Comparison of ENCODE assay signal across 23 cellular contexts in the genomic region with DNA sequence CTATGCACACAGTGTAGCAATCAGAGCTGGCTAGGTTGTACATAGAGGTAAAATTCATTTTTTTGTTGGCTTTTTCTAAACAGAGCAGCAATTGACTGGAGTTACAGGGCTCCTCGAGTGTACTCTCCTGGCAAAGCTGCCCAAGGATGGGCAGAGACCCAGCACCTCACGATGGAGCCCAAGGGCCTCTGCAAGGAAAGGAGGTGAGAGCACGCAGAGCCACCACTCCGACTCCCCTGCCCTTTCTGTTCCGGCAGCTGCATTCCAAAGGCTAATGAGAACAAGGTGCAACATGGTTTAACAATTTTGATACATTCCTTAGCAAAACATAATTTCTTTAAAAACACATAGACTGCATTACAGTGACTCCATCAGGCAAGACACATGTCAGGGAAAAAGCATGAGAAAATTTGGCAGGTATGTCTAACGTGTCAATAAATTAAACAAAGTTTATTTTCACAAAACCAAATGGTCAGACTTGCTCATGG. TPM values are rescaled to one million over a fixed set of nuclear protein-coding genes. Genes with fewer than 3 reads are reported as not detected.
DNase-seq lines count a peak whose midpoint lies in the region; ATAC-seq and TF ChIP-seq lines count a peak whose summit lies in the region.
"Had no signal": no experiment of that assay in that cellular context is flagged by ENCODE, and none has a peak within 500 bp of the region (broad histone marks: within the 10 kb centered on the region; RNA-seq: fewer than 3 reads in every experiment).

No MANE protein-coding gene starts in this region.

- peak overlapping the region; percentile 67 for H3K27ac Mint-ChIP-seq in mesothelial cell of epicardium
- H3K27ac Mint-ChIP-seq: activated naive CD8-positive, alpha-beta T cell; activated T-helper 1 cell treated with anti-CD3 and anti-CD28 coated beads, Interleukin-12 subunit alpha, Interleukin-12 subunit beta, Interleukin-2, Interleukin-4 antibody, amounts not matched to agents 30 ng/mL and 10 ng/mL and 1 ng/mL, durations not matched to agents 14 hours and 24 hours and 36 hours; endodermal cell; H9 had no signal

- ATAC-seq in GM18873 (IDR thresholded peaks at IDR 0.05; ENCODE audit: low FRiP score, unreplicated experiment) (no peak), GM19023 (IDR thresholded peaks at IDR 0.05; ENCODE audit: unreplicated experiment) (no peak)
- no peak for ATAC-seq in activated T-cell treated with anti-CD3 and anti-CD28 coated beads, Interleukin-2, amount 50 U/mL, for 4 hours
- no peak for ATAC-seq in stimulated activated naive CD8-positive, alpha-beta T cell treated with anti-CD3 and anti-CD28 coated beads, Interleukin-15, Interleukin-2, amounts not matched to agents 100 U/mL and 50 U/mL, for 24 hours
- ATAC-seq: A549, heart left ventricle, left ventricle myocardium superior had no signal

- H3K9me3 Mint-ChIP-seq in mesothelial cell of epicardium = peaks cover 20% of the 10 kb centered on the region
- peaks cover 6% of the 10 kb centered on the region for H3K9me3 Mint-ChIP-seq in activated T-cell treated with anti-CD3 and anti-CD28 coated beads, Interleukin-2, amount 50 U/mL, for 4 hours
- H3K9me3 Mint-ChIP-seq: activated T-helper 1 cell treated with anti-CD3 and anti-CD28 coated beads, Interleukin-12 subunit alpha, Interleukin-12 subunit beta, Interleukin-2, Interleukin-4 antibody, amounts not matched to agents 30 ng/mL and 10 ng/mL and 1 ng/mL, durations not matched to agents 14 hours and 24 hours and 36 hours had no signal

- peaks cover 10% of the 10 kb centered on the region for H3K36me3 Mint-ChIP-seq in mesothelial cell of epicardium
- no peaks in the 10 kb centered on the region for H3K36me3 Mint-ChIP-seq in activated T-cell treated with anti-CD3 and anti-CD28 coated beads, Interleukin-2, amount 50 U/mL, for 4 hours (ENCODE audit: insufficient read depth)
- H3K36me3 Mint-ChIP-seq: activated naive CD8-positive, alpha-beta T cell had no signal

- peaks cover 1% of the 10 kb centered on the region for H3K27me3 Mint-ChIP-seq in mesothelial cell of epicardium (ENCODE audit: low read depth)
- H3K27me3 Mint-ChIP-seq in activated T-cell treated with anti-CD3 and anti-CD28 coated beads, Interleukin-2, amount 50 U/mL, for 4 hours (ENCODE audit: low read depth) = no peaks in the 10 kb centered on the region
- H3K27me3 Mint-ChIP-seq: activated naive CD8-positive, alpha-beta T cell had no signal

- TF ChIP-seq CTCF in AG04449 (IDR thresholded peaks at IDR 0.05; ENCODE audit: insufficient read depth, low read length, missing control alignments) = no peak
- TF ChIP-seq CTCF in mesothelial cell of epicardium (IDR thresholded peaks at IDR 0.05; ENCODE audit: unreplicated experiment) = no peak

- H3K4me1 Mint-ChIP-seq in mesothelial cell of epicardium = peaks cover 42% of the 10 kb centered on the region
- H3K4me1 Mint-ChIP-seq in activated T-cell treated with anti-CD3 and anti-CD28 coated beads, Interleukin-2, amount 50 U/mL, for 4 hours (ENCODE audit: low read depth) = no peaks in the 10 kb centered on the region

- CTCF ChIA-PET in AG04449 (lab: Yijun Ruan, JAX) = no interaction called here

- DNase-seq in AG04449 (ENCODE audit: low read depth, low spot score) (peak; percentile 38), GM04504 (ENCODE audit: low read depth) (peak; percentile 49), dedifferentiated amniotic fluid mesenchymal stem cell (ENCODE audit: extremely low spot score) (peak; percentile 17), mesothelial cell of epicardium (ENCODE audit: low spot score in 2 of 2, unreplicated experiment in 2 of 2) (no peak)
- no peak for DNase-seq in activated T-cell treated with anti-CD3 and anti-CD28 coated beads, Interleukin-2, amount 50 U/mL, for 4 hours
- no peak for DNase-seq in stimulated activated naive CD8-positive, alpha-beta T cell treated with anti-CD3 and anti-CD28 coated beads, Interleukin-15, Interleukin-2, amounts not matched to agents 100 U/mL and 50 U/mL, for 24 hours
- DNase-seq: activated CD4-positive, alpha-beta T cell treated with anti-CD3 and anti-CD28 coated beads for 4 hours; DMS 273 treated with DMSO at 0.1 percent for 48 hours; endodermal cell; H9; heart left ventricle; left ventricle myocardium superior; NCI-H1092 treated with DMSO at 0.1 percent for 48 hours; NCI-H510A; retina; stimulated activated CD4-positive, alpha-beta T cell treated with anti-CD3 and anti-CD28 coated beads, Interleukin-12 subunit alpha, Interleukin-12 subunit beta, amount 100 ng/mL, for 4 hours; stimulated activated CD8-positive, alpha-beta memory T cell treated with anti-CD3 and anti-CD28 coated beads, Interleukin-4, amount 100 ng/mL, for 48 hours; uterus had no signal

- no peak overlapping the region for H3K4me3 ChIP-seq in AG04449 (ENCODE audit: low read depth, low read length)
- H3K4me3 ChIP-seq: A549, heart left ventricle, uterus had no signal

- POLR2A ChIA-PET in AG04449 (lab: Yijun Ruan, JAX) = no interaction called here

- no peak overlapping the region for H3K4me3 Mint-ChIP-seq in mesothelial cell of epicardium
- H3K4me3 Mint-ChIP-seq in activated T-cell treated with anti-CD3 and anti-CD28 coated beads, Interleukin-2, amount 50 U/mL, for 4 hours = no peak overlapping the region
- H3K4me3 Mint-ChIP-seq: activated naive CD8-positive, alpha-beta T cell; activated T-helper 1 cell treated with anti-CD3 and anti-CD28 coated beads, Interleukin-12 subunit alpha, Interleukin-12 subunit beta, Interleukin-2, Interleukin-4 antibody, amounts not matched to agents 30 ng/mL and 10 ng/mL and 1 ng/mL, durations not matched to agents 14 hours and 24 hours and 36 hours; endodermal cell; H9 had no signal

RNA-seq across cellular contexts. Expression of a gene that starts 47.5 kb away (rescaled TPM):
- total RNA-seq in mesothelial cell of epicardium = 0.13 to 0.43 TPM (median 0.38 TPM) in 3 replicates
- not detected for total RNA-seq in activated T-cell treated with anti-CD3 and anti-CD28 coated beads, Interleukin-2, amount 50 U/mL, for 4 hours
- total RNA-seq: activated T-helper 1 cell treated with anti-CD3 and anti-CD28 coated beads, Interleukin-12 subunit alpha, Interleukin-12 subunit beta, Interleukin-2, Interleukin-4 antibody, amounts not matched to agents 30 ng/mL and 10 ng/mL and 1 ng/mL, durations not matched to agents 14 hours and 24 hours and 36 hours; left ventricle myocardium superior had no signal

Comparison
In these comparisons a context has a peak if more than half of its experiments do, and no peak if none do; other contexts are left out.
1. DNase-seq: peak in AG04449 (single experiment), GM04504 (single experiment) and dedifferentiated amniotic fluid mesenchymal stem cell (single experiment); none in mesothelial cell of epicardium (0 of 2), activated T-cell treated with anti-CD3 and anti-CD28 coated beads, Interleukin-2, amount 50 U/mL, for 4 hours (single experiment) and stimulated activated naive CD8-positive, alpha-beta T cell treated with anti-CD3 and anti-CD28 coated beads, Interleukin-15, Interleukin-2, amounts not matched to agents 100 U/mL and 50 U/mL, for 24 hours (single experiment).